ENCODE assay signal across 9 cellular contexts in the genomic region with DNA sequence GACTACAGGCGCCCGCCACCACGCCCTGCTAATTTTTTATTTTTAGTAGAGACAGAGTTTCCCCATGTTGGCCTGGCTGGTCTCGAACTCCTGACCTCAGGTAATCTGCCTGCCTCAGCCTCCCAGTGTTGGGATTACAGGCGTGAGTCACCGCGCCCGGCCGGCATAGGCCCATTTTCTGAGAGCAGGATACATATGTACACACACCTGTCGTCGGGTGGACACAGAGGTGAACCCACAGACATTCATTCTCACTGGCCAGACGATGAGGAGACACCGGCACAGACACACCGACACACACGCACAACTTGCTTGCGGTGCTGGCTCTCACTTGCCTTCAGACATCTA. TPM values are rescaled to one million over a fixed set of nuclear protein-coding genes. Genes with fewer than 3 reads are reported as not detected.
DNase-seq lines count a peak whose midpoint lies in the region; ATAC-seq and TF ChIP-seq lines count a peak whose summit lies in the region.
"Had no signal": no experiment of that assay in that cellular context is flagged by ENCODE, and none has a peak within 500 bp of the region (broad histone marks: within the 10 kb centered on the region; RNA-seq: fewer than 3 reads in every experiment).

No MANE protein-coding gene starts in this region.

- no peak for TF ChIP-seq CTCF in mesothelial cell of epicardium (IDR thresholded peaks at IDR 0.05; ENCODE audit: unreplicated experiment)
- TF ChIP-seq CTCF in vagina (IDR thresholded peaks at IDR 0.05): no peak
- TF ChIP-seq CTCF in body of pancreas (IDR thresholded peaks at IDR 0.05): no peak

- intact Hi-C loops in vagina (cut with DNase I) (no loop called here), body of pancreas (cut with DNase I) (no loop called here)

- H3K27me3 ChIP-seq in duodenal mucosa (ENCODE audit: control insufficient read depth in 1 of 2, insufficient read depth in 2 of 2, low read length in 2 of 2): no peaks in the 10 kb centered on the region
- H3K27me3 ChIP-seq in vagina: no peaks in the 10 kb centered on the region
- no peaks in the 10 kb centered on the region for H3K27me3 ChIP-seq in body of pancreas

- H3K27me3 Mint-ChIP-seq in activated naive CD4-positive, alpha-beta T cell treated with anti-CD3 and anti-CD28 coated beads, Interleukin-2, amount 50 U/mL, for 24 hours: peaks cover 13% of the 10 kb centered on the region
- peaks cover 26% of the 10 kb centered on the region for H3K27me3 Mint-ChIP-seq in mesothelial cell of epicardium (ENCODE audit: low read depth)

- peak overlapping the region; percentile 58 for H3K4me3 Mint-ChIP-seq in activated naive CD4-positive, alpha-beta T cell treated with anti-CD3 and anti-CD28 coated beads, Interleukin-2, amount 50 U/mL, for 24 hours
- peak overlapping the region; percentile 58 for H3K4me3 Mint-ChIP-seq in mesothelial cell of epicardium

- H3K27ac ChIP-seq in duodenal mucosa (ENCODE audit: low read depth, low read length) (no peak overlapping the region), vagina (peak overlapping the region; percentile 53), body of pancreas (no peak overlapping the region)

- H3K9me3 Mint-ChIP-seq in activated naive CD4-positive, alpha-beta T cell treated with anti-CD3 and anti-CD28 coated beads, Interleukin-2, amount 50 U/mL, for 24 hours: no peaks in the 10 kb centered on the region
- H3K9me3 Mint-ChIP-seq in mesothelial cell of epicardium: no peaks in the 10 kb centered on the region

- H3K9me3 ChIP-seq in duodenal mucosa (ENCODE audit: control insufficient read depth in 1 of 2, low read length in 2 of 2) (no peaks in the 10 kb centered on the region), vagina (no peaks in the 10 kb centered on the region), body of pancreas (no peaks in the 10 kb centered on the region)

- H3K4me3 ChIP-seq in duodenal mucosa (ENCODE audit: low read depth in 1 of 2, low read length in 2 of 2): peak overlapping the region; percentile 49 to 60
- peak overlapping the region; percentile 49 to 50 for H3K4me3 ChIP-seq in vagina
- no peak overlapping the region for H3K4me3 ChIP-seq in body of pancreas

- no peak for ATAC-seq in body of pancreas

- H3K27ac Mint-ChIP-seq in activated naive CD4-positive, alpha-beta T cell treated with anti-CD3 and anti-CD28 coated beads, Interleukin-2, amount 50 U/mL, for 24 hours: no peak overlapping the region
- no peak overlapping the region for H3K27ac Mint-ChIP-seq in mesothelial cell of epicardium

- peak overlapping the region in 1 of 2 donors; percentile 59 for H3K9ac ChIP-seq in duodenal mucosa (ENCODE audit: low read depth in 1 of 2, low read length in 2 of 2)

- H3K4me1 ChIP-seq in duodenal mucosa (ENCODE audit: control insufficient read depth in 1 of 2, insufficient read depth in 2 of 2, low read length in 2 of 2) (no peaks in the 10 kb centered on the region), vagina (peaks cover 8% of the 10 kb centered on the region), body of pancreas (peaks cover 13% of the 10 kb centered on the region)

- DNase-seq in activated naive CD4-positive, alpha-beta T cell treated with anti-CD3 and anti-CD28 coated beads, Interleukin-2, amount 50 U/mL, for 16 hours: no peak
- DNase-seq in mesothelial cell of epicardium (ENCODE audit: low spot score in 2 of 2, unreplicated experiment in 2 of 2) (no peak), vagina (ENCODE audit: extremely low spot score in 2 of 2) (no peak), body of pancreas (no peak), RPMI8226 (no peak)
- DNase-seq in effector CD4-positive, alpha-beta T cell: no peak

- 71 to 77% methylated on average over 11 to 15 of the region's 16 CpGs for WGBS in body of pancreas, 2 donors

- TF ChIP-seq POLR2A in vagina (IDR thresholded peaks at IDR 0.05): no peak
- TF ChIP-seq POLR2A in body of pancreas (IDR thresholded peaks at IDR 0.05): no peak

- H3K36me3 Mint-ChIP-seq in activated naive CD4-positive, alpha-beta T cell treated with anti-CD3 and anti-CD28 coated beads, Interleukin-2, amount 50 U/mL, for 24 hours: peaks cover 6% of the 10 kb centered on the region
- no peaks in the 10 kb centered on the region for H3K36me3 Mint-ChIP-seq in mesothelial cell of epicardium

- no peaks in the 10 kb centered on the region for H3K36me3 ChIP-seq in duodenal mucosa (ENCODE audit: control insufficient read depth in 1 of 2, insufficient read depth in 2 of 2, low read length in 2 of 2)
- no peaks in the 10 kb centered on the region for H3K36me3 ChIP-seq in vagina
- H3K36me3 ChIP-seq in body of pancreas (replicated peaks in 1 of 2; ENCODE audit: insufficient read depth in 1 of 2, low read depth in 2 of 2): no peaks in the 10 kb centered on the region

- peaks cover 4% of the 10 kb centered on the region for H3K4me1 Mint-ChIP-seq in activated naive CD4-positive, alpha-beta T cell treated with anti-CD3 and anti-CD28 coated beads, Interleukin-2, amount 50 U/mL, for 24 hours
- peaks cover 3% of the 10 kb centered on the region for H3K4me1 Mint-ChIP-seq in mesothelial cell of epicardium

RNA-seq across cellular contexts. Expression of a gene that starts 0.7 kb away (rescaled TPM):
- total RNA-seq in mesothelial cell of epicardium (1.4 to 1.7 TPM (median 1.4 TPM) in 3 replicates), vagina (0.98 TPM), body of pancreas (under 1 TPM; 0.26 to 0.99 TPM)

RNA-seq across cellular contexts. Expression of a gene that starts 34.1 kb away (rescaled TPM):
- total RNA-seq in mesothelial cell of epicardium (33.6 to 43.7 TPM (median 38.3 TPM) in 3 replicates), vagina (7.9 TPM), body of pancreas (1 to 10 TPM; 5.7 to 9.9 TPM)

RNA-seq across cellular contexts. Expression of a gene that starts 35.2 kb away (rescaled TPM):
- 0.31 to 0.72 TPM (median 0.47 TPM) in 3 replicates for total RNA-seq in mesothelial cell of epicardium
- not detected for total RNA-seq in vagina
- 1 to 10 TPM in 1 of 2 donors, not detected in 1; 2.9 TPM for total RNA-seq in body of pancreas

RNA-seq across cellular contexts. Expression of a gene that starts 42.2 kb away (rescaled TPM):
- total RNA-seq in mesothelial cell of epicardium: 24.7 to 27.5 TPM (median 27.4 TPM) in 3 replicates
- 77.6 TPM for total RNA-seq in vagina
- total RNA-seq in body of pancreas: 10 to 100 TPM; 20.8 to 29.7 TPM

RNA-seq across cellular contexts. Expression of a gene that starts 54.4 kb away (rescaled TPM):
- total RNA-seq in mesothelial cell of epicardium (1.4 to 1.7 TPM (median 1.4 TPM) in 3 replicates), vagina (not detected), body of pancreas (under 1 TPM in 1 of 2 donors, not detected in 1; 0.26 TPM)
- total RNA-seq: NCI-H460 had no signal

Comparison
In these comparisons a context has a peak if more than half of its experiments do, and no peak if none do; other contexts are left out.
1. H3K4me3 ChIP-seq: peak in duodenal mucosa (2 of 2) and vagina (2 of 2); none in body of pancreas (0 of 2).